ENCODE assay signal across 31 cellular contexts in the genomic region with DNA sequence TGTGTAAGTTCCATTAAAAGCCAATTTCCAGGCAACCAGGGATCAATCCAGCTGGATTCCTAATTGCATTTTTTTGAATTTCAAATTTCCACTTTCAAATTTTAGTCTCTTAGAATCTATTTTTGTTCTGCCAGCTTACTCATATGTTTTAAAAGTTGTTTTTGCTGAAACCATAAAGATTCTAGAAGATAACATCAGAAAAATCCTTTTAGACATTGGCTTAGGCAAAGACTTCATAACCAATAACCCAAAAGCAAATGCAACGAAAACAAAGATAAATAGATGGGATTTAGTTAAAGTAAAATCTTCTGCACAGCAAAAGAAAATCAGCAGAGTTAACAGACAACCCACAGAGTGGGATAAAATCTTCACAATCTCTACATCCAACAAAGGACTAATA.
"Had no signal": no experiment of that assay in that cellular context is flagged by ENCODE, and none has a peak within 500 bp of the region (broad histone marks: within the 10 kb centered on the region; RNA-seq: fewer than 3 reads in every experiment).

No MANE protein-coding gene starts in this region.

- H3K4me2 ChIP-seq: KMS-11 had no signal

- H3K27me3 ChIP-seq: MG63 had no signal

- H3K4me3 ChIP-seq: MG63 had no signal

- H3K36me3 ChIP-seq: MG63 had no signal

- H3K9ac ChIP-seq: KMS-11 had no signal

- H3K27ac ChIP-seq: KMS-11 had no signal

- DNase-seq: Karpas-422, Kasumi-1, MG63, MM.1S, MV-4-11, NCI-H1048, NCI-H1092, NCI-H1092 treated with DMSO at 0.1 percent for 48 hours, NCI-H1105, NCI-H1417 treated with DMSO at 0.1 percent for 48 hours, NCI-H1436, NCI-H1436 treated with DMSO at 0.1 percent for 48 hours, NCI-H1694, NCI-H1694 treated with DMSO at 0.1 percent for 48 hours, NCI-H187, NCI-H187 treated with DMSO at 0.1 percent for 48 hours, NCI-H1930, NCI-H2029, NCI-H2029 treated with DMSO at 0.1 percent for 48 hours, NCI-H2081, NCI-H2081 treated with DMSO at 0.1 percent for 48 hours, NCI-H2107, NCI-H2171, NCI-H2171 treated with DMSO at 0.1 percent for 48 hours, NCI-H2227 treated with DMSO at 0.1 percent for 48 hours, NCI-H226, NCI-H345, NCI-H446, NCI-H446 treated with DMSO at 0.1 percent for 48 hours, NCI-H510A had no signal
